Comparison of ENCODE assay signal across 31 cellular contexts in genomic region chr5:89010512-89010911, GRCh38.
"Had no signal": no experiment of that assay in that cellular context is flagged by ENCODE, and none has a peak within 500 bp of the region (broad histone marks: within the 10 kb centered on the region; RNA-seq: fewer than 3 reads in every experiment).

No MANE protein-coding gene starts in this region.

- H3K4me3 ChIP-seq: esophagus muscularis mucosa, gastrocnemius medialis, heart right ventricle had no signal

- DNase-seq: activated CD4-positive, alpha-beta memory T cell treated with anti-CD3 and anti-CD28 coated beads, Interleukin-2, amount 10 ng/mL, durations not matched to agents 7 days and 5 days; activated CD4-positive, alpha-beta T cell treated with anti-CD3 and anti-CD28 coated beads for 1 hour; activated CD4-positive, alpha-beta T cell treated with anti-CD3 and anti-CD28 coated beads for 4 hours; activated CD4-positive, alpha-beta T cell treated with anti-CD3 and anti-CD28 coated beads, Interleukin-2, amount 10 ng/mL, durations not matched to agents 7 days and 5 days; activated CD4-positive, alpha-beta T cell treated with anti-CD3 and anti-CD28 coated beads, Interleukin-2, amount 50 U/mL, for 4 hours; activated CD8-positive, alpha-beta memory T cell treated with anti-CD3 and anti-CD28 coated beads, Interleukin-2, amount 50 U/mL, for 48 hours; activated effector memory CD4-positive, alpha-beta T cell treated with Interleukin-2 at 50 U/mL for 16 hours; activated gamma-delta T cell treated with Interleukin-2 at 50 U/mL for 16 hours; activated naive CD4-positive, alpha-beta T cell treated with anti-CD3 and anti-CD28 coated beads, Interleukin-2, amount 50 U/mL, for 16 hours; activated naive CD4-positive, alpha-beta T cell treated with Interleukin-2 at 50 U/mL for 16 hours; activated T-cell treated with anti-CD3 and anti-CD28 coated beads for 4 hours; activated T-cell treated with anti-CD3 and anti-CD28 coated beads, Interleukin-2, amount 50 U/mL, for 24 hours; amniotic stem cell; anterior cingulate cortex; brain microvascular endothelial cell; caudate nucleus; cortex of kidney; dermis blood vessel endothelial cell; effector CD4-positive, alpha-beta T cell; effector memory CD8-positive, alpha-beta T cell; erythroblast; foreskin keratinocyte; gastrocnemius medialis; heart right ventricle; T-helper 1 cell; T-helper 17 cell; T1000 had no signal

- H3K36me3 ChIP-seq: brain microvascular endothelial cell, esophagus muscularis mucosa, gastrocnemius medialis, heart right ventricle had no signal

- H3K4me3 Mint-ChIP-seq: activated CD4-positive, alpha-beta memory T cell treated with anti-CD3 and anti-CD28 coated beads, Interleukin-2, amount 10 ng/mL, durations not matched to agents 7 days and 5 days; activated CD4-positive, alpha-beta T cell treated with anti-CD3 and anti-CD28 coated beads, Interleukin-2, amount 10 ng/mL, durations not matched to agents 7 days and 5 days; activated naive CD8-positive, alpha-beta T cell; activated T-cell treated with anti-CD3 and anti-CD28 coated beads, Interleukin-2, amount 50 U/mL, for 24 hours; activated T-helper 17 cell treated with anti-CD3 and anti-CD28 coated beads, Interleukin-2, amount 50 U/mL, for 72 hours; effector memory CD8-positive, alpha-beta T cell; T-helper 17 cell; T-helper 2 cell treated with Interferon-gamma antibody and Interleukin-4, amounts not matched to agents 5 μg/mL and 100 μg/mL, for 36 hours had no signal

- H3K27me3 Mint-ChIP-seq: activated CD4-positive, alpha-beta memory T cell treated with anti-CD3 and anti-CD28 coated beads, Interleukin-2, amount 10 ng/mL, durations not matched to agents 7 days and 5 days; activated T-helper 17 cell treated with anti-CD3 and anti-CD28 coated beads, Interleukin-2, amount 50 U/mL, for 72 hours; effector memory CD8-positive, alpha-beta T cell; T-helper 17 cell had no signal

- H3K27me3 ChIP-seq: brain microvascular endothelial cell, esophagus muscularis mucosa, foreskin keratinocyte, gastrocnemius medialis, heart right ventricle had no signal

- H3K4me1 Mint-ChIP-seq: activated CD4-positive, alpha-beta T cell treated with anti-CD3 and anti-CD28 coated beads, Interleukin-2, amount 10 ng/mL, durations not matched to agents 7 days and 5 days; activated T-helper 17 cell treated with anti-CD3 and anti-CD28 coated beads, Interleukin-2, amount 50 U/mL, for 72 hours; T-helper 17 cell had no signal

- H3K4me1 ChIP-seq: heart right ventricle had no signal

- H3K9me3 Mint-ChIP-seq: activated CD4-positive, alpha-beta memory T cell treated with anti-CD3 and anti-CD28 coated beads, Interleukin-2, amount 10 ng/mL, durations not matched to agents 7 days and 5 days; activated CD4-positive, alpha-beta T cell treated with anti-CD3 and anti-CD28 coated beads, Interleukin-2, amount 10 ng/mL, durations not matched to agents 7 days and 5 days; activated T-cell treated with anti-CD3 and anti-CD28 coated beads, Interleukin-2, amount 50 U/mL, for 24 hours; activated T-helper 17 cell treated with anti-CD3 and anti-CD28 coated beads, Interleukin-2, amount 50 U/mL, for 72 hours; effector memory CD8-positive, alpha-beta T cell; T-helper 2 cell treated with Interferon-gamma antibody and Interleukin-4, amounts not matched to agents 5 μg/mL and 100 μg/mL, for 36 hours had no signal

- H3K36me3 Mint-ChIP-seq: activated naive CD8-positive, alpha-beta T cell had no signal

- ATAC-seq: activated T-helper 17 cell treated with anti-CD3 and anti-CD28 coated beads, Interleukin-2, amount 50 U/mL, for 72 hours; effector memory CD8-positive, alpha-beta T cell; foreskin keratinocyte; gastrocnemius medialis; heart right ventricle; T-helper 17 cell had no signal

- H3K27ac Mint-ChIP-seq: activated CD4-positive, alpha-beta memory T cell treated with anti-CD3 and anti-CD28 coated beads, Interleukin-2, amount 10 ng/mL, durations not matched to agents 7 days and 5 days; activated CD4-positive, alpha-beta T cell treated with anti-CD3 and anti-CD28 coated beads, Interleukin-2, amount 10 ng/mL, durations not matched to agents 7 days and 5 days; activated naive CD8-positive, alpha-beta T cell; activated T-cell treated with anti-CD3 and anti-CD28 coated beads, Interleukin-2, amount 50 U/mL, for 24 hours; activated T-helper 17 cell treated with anti-CD3 and anti-CD28 coated beads, Interleukin-2, amount 50 U/mL, for 72 hours; effector memory CD8-positive, alpha-beta T cell; T-helper 17 cell; T-helper 2 cell treated with Interferon-gamma antibody and Interleukin-4, amounts not matched to agents 5 μg/mL and 100 μg/mL, for 36 hours had no signal

- H3K9me3 ChIP-seq: esophagus muscularis mucosa, gastrocnemius medialis, heart right ventricle had no signal

- H3K27ac ChIP-seq: brain microvascular endothelial cell, esophagus muscularis mucosa, foreskin keratinocyte, gastrocnemius medialis, heart right ventricle had no signal
